Comparison of ENCODE assay signal across 16 cellular contexts in the genomic region with DNA sequence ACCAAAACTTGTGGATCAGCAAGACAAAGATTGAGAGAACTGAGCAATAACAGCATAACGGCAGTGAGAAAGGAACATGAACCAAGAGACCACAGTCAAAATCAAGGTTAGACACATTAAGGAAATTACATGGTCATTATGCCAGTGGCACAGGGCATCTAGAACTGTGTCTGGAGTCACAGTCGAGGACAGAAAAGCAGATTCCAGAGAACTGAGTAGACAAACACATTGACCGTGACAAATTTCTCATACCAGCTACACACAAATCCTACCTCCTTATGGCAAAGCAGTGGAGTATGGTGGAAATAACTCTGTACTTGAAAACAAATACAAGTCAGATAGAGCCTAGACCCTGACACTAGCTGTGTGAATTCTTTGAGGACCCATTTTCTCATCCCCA.
DNase-seq lines count a peak whose midpoint lies in the region; ATAC-seq, FAIRE-seq and TF ChIP-seq lines count a peak whose summit lies in the region.
"Had no signal": no experiment of that assay in that cellular context is flagged by ENCODE, and none has a peak within 500 bp of the region (broad histone marks: within the 10 kb centered on the region; RNA-seq: fewer than 3 reads in every experiment).

No MANE protein-coding gene starts in this region.

- H2BK5ac ChIP-seq in mesenchymal stem cell (ENCODE audit: low read depth, low read length, poor library complexity, severe bottlenecking) = no peak overlapping the region

- WGBS in mesenchymal stem cell = 100% methylated on average over 1 of the region's 3 CpGs
- 95 to 98% (median 96%) methylated on average over 3 of the region's 3 CpGs for WGBS in heart left ventricle, 4 donors

- H4K8ac ChIP-seq in mesenchymal stem cell (ENCODE audit: low read length) = no peak overlapping the region

- H2AFZ ChIP-seq in mesenchymal stem cell (ENCODE audit: low read depth, low read length) = no peak overlapping the region
- H2AFZ ChIP-seq: GM23338 had no signal

- H2BK120ac ChIP-seq in mesenchymal stem cell (ENCODE audit: low read depth, low read length) = no peak overlapping the region

- TF ChIP-seq POLR2A in H54 (IDR thresholded peaks at IDR 0.05; ENCODE audit: low read depth, low read length) (no peak), heart left ventricle (IDR thresholded peaks at IDR 0.05) (no peak)

- H3K4me3 ChIP-seq in SJCRH30 (no peak overlapping the region), mesenchymal stem cell (ENCODE audit: insufficient read depth in 1 of 2, low read depth in 1 of 2, low read length in 2 of 2) (no peak overlapping the region), foreskin fibroblast (ENCODE audit: low read depth in 1 of 2, low read length in 2 of 2) (no peak overlapping the region), heart left ventricle (no peak overlapping the region)
- H3K4me3 ChIP-seq: A549, BLaER1, GM12878, GM23338 had no signal

- H3K23ac ChIP-seq in mesenchymal stem cell (ENCODE audit: low read length in 2 of 2) = no peak overlapping the region

- H3K4ac ChIP-seq in mesenchymal stem cell (ENCODE audit: low read depth in 1 of 2, low read length in 2 of 2) = no peak overlapping the region

- H3K4me1 ChIP-seq in SJCRH30 = peaks cover 39% of the 10 kb centered on the region
- H3K4me1 ChIP-seq in mesenchymal stem cell (ENCODE audit: control insufficient read depth, insufficient read depth, low read depth, low read length) = no peaks in the 10 kb centered on the region
- peaks cover 0 to 18% (median 2%) of the 10 kb centered on the region in 12 donors for H3K4me1 ChIP-seq in heart left ventricle
- H3K4me1 ChIP-seq: A549, BLaER1 had no signal

- no peak overlapping the region for H3K9ac ChIP-seq in mesenchymal stem cell (ENCODE audit: low read length)
- H3K9ac ChIP-seq: BLaER1 had no signal

- intact Hi-C loops in heart left ventricle (cut with DNase I) = loop anchor here in 2 of 10 donors (5.0 to 10.0 kb wide), 2 partner anchors 90 to 403 kb away; partner anchors contain the start of gene KITLG (in 1 of the 2)

- H3K79me1 ChIP-seq in mesenchymal stem cell (replicated peaks; ENCODE audit: low read length, poor library complexity, severe bottlenecking) = no peaks in the 10 kb centered on the region

- DNase-seq in H54 (ENCODE audit: insufficient read length, low spot score) (no peak), SJCRH30 (peak; percentile 42 to 63), mesenchymal stem cell (no peak), foreskin fibroblast (no peak), epidermal melanocyte (ENCODE audit: insufficient read length, low spot score) (no peak), heart left ventricle (no peak)
- DNase-seq: CD8-positive, alpha-beta memory T cell; DMS53; H9; KBM-7 had no signal

- H3K14ac ChIP-seq in mesenchymal stem cell (ENCODE audit: low read length in 2 of 2) = no peak overlapping the region

- TF ChIP-seq CTCF in foreskin fibroblast (IDR thresholded peaks at IDR 0.05; ENCODE audit: low read depth, low read length) = no peak
- no peak for TF ChIP-seq CTCF in heart left ventricle (IDR thresholded peaks at IDR 0.05)

- FAIRE-seq in H54 (lab: Jason Lieb, UNC) = peak; percentile 33
- FAIRE-seq: A549, GM12878, GM18507 had no signal

- H3K36me3 ChIP-seq in SJCRH30 (no peaks in the 10 kb centered on the region), mesenchymal stem cell (ENCODE audit: control insufficient read depth in 1 of 2, insufficient read depth in 2 of 2, low read depth in 1 of 2, low read length in 2 of 2) (no peaks in the 10 kb centered on the region), heart left ventricle (no peaks in the 10 kb centered on the region)
- H3K36me3 ChIP-seq: BLaER1 had no signal

- peak overlapping the region; percentile 13 for H2AK5ac ChIP-seq in mesenchymal stem cell (ENCODE audit: low read length, severe bottlenecking)

- no peaks in the 10 kb centered on the region for H3K27me3 ChIP-seq in SJCRH30
- no peaks in the 10 kb centered on the region for H3K27me3 ChIP-seq in mesenchymal stem cell (ENCODE audit: control insufficient read depth in 1 of 2, insufficient read depth in 1 of 2, low read length in 2 of 2)
- H3K27me3 ChIP-seq in heart left ventricle = no peaks in the 10 kb centered on the region
- H3K27me3 ChIP-seq: BLaER1 had no signal

- no peak overlapping the region for H2BK12ac ChIP-seq in mesenchymal stem cell (ENCODE audit: low read length in 2 of 2)

- ATAC-seq in HG03025 (IDR thresholded peaks at IDR 0.05; ENCODE audit: low FRiP score, unreplicated experiment) (no peak), heart left ventricle (no peak)
- ATAC-seq: A549, GM12878, GM23338 had no signal

- H2BK15ac ChIP-seq in mesenchymal stem cell (ENCODE audit: low read depth, poor library complexity, severe bottlenecking) = no peak overlapping the region

- H3K9me3 ChIP-seq in SJCRH30 (replicated peaks) (0 out of 2 replicates have a peak, but pooled peaks cover 2% of the 10 kb centered on the region), mesenchymal stem cell (ENCODE audit: control insufficient read depth, low read length) (no peaks in the 10 kb centered on the region), heart left ventricle (no peaks in the 10 kb centered on the region)
- H3K9me3 ChIP-seq: A549, BLaER1 had no signal

- H3K4me2 ChIP-seq in mesenchymal stem cell (ENCODE audit: low read length, poor library complexity, severe bottlenecking) = no peak overlapping the region
- H3K4me2 ChIP-seq: A549, BLaER1, GM23338 had no signal

- H4K91ac ChIP-seq in mesenchymal stem cell (ENCODE audit: low read length) = no peak overlapping the region

- H3K18ac ChIP-seq in mesenchymal stem cell (ENCODE audit: low read depth in 1 of 2, low read length in 2 of 2) = no peak overlapping the region

- H3K27ac ChIP-seq in SJCRH30 (peak overlapping the region; percentile 85), mesenchymal stem cell (ENCODE audit: low read length, poor library complexity, severe bottlenecking) (no peak overlapping the region), heart left ventricle (no peak overlapping the region)
- H3K27ac ChIP-seq: A549, BLaER1 had no signal

Comparison
In these comparisons a context has a peak if more than half of its experiments do, and no peak if none do; other contexts are left out.
1. DNase-seq: peak in SJCRH30 (2 of 2); none in H54 (single experiment), mesenchymal stem cell (single experiment), foreskin fibroblast (0 of 2), epidermal melanocyte (single experiment) and heart left ventricle (0 of 5).